18 cellular contexts compared by ENCODE assay signal in genomic region chr3:10311710-10312109, GRCh38. TPM values are rescaled to one million over a fixed set of nuclear protein-coding genes. Genes with fewer than 3 reads are reported as not detected.
A peak's percentile ranks its signal among the peaks of the same experiment; 100 is the strongest.
DNase-seq lines count a peak whose midpoint lies in the region; ATAC-seq and TF ChIP-seq lines count a peak whose summit lies in the region.
"Had no signal": no experiment of that assay in that cellular context is flagged by ENCODE, and none has a peak within 500 bp of the region (broad histone marks: within the 10 kb centered on the region; RNA-seq: fewer than 3 reads in every experiment).

No MANE protein-coding gene starts in this region.

- H2BK120ac ChIP-seq in mesenchymal stem cell (ENCODE audit: low read depth, low read length) = no peak overlapping the region

- H3K4me3 ChIP-seq in Panc1 (ENCODE audit: low read depth in 2 of 2, low read length in 2 of 2) (no peak overlapping the region), mesenchymal stem cell (ENCODE audit: insufficient read depth in 1 of 2, low read depth in 1 of 2, low read length in 2 of 2) (no peak overlapping the region)

- peaks cover 26% of the 10 kb centered on the region for H3K36me3 Mint-ChIP-seq in natural killer cell treated with Interleukin-12 subunit alpha and Interleukin-12 subunit beta and Interleukin-15 and Interleukin-18, amount 100 ng/mL, for 72 hours
- H3K36me3 Mint-ChIP-seq in natural killer cell = peaks cover 6% of the 10 kb centered on the region

- no peak overlapping the region for H2AK5ac ChIP-seq in mesenchymal stem cell (ENCODE audit: low read length, severe bottlenecking)

- no peak overlapping the region for H2BK5ac ChIP-seq in mesenchymal stem cell (ENCODE audit: low read depth, low read length, poor library complexity, severe bottlenecking)

- H3K9me3 Mint-ChIP-seq in natural killer cell treated with Interleukin-12 subunit alpha and Interleukin-12 subunit beta and Interleukin-15 and Interleukin-18, amount 100 ng/mL, for 72 hours = no peaks in the 10 kb centered on the region
- H3K9me3 Mint-ChIP-seq in natural killer cell = no peaks in the 10 kb centered on the region
- H3K9me3 Mint-ChIP-seq: CD4-positive, alpha-beta T cell; IgD-negative memory B cell had no signal

- POLR2A ChIA-PET in Panc1 (lab: Charles Lee) = no interaction called here

- in situ Hi-C loops in Panc1 (cut with HindIII; ENCODE audit: low pct_unique_long_range_greater_than_20kb, low sequenced_read_pairs) = no loop called here

- H3K18ac ChIP-seq in mesenchymal stem cell (ENCODE audit: low read depth in 1 of 2, low read length in 2 of 2) = no peak overlapping the region

- no peak overlapping the region for H2AFZ ChIP-seq in mesenchymal stem cell (ENCODE audit: low read depth, low read length)

- H3K27me3 Mint-ChIP-seq in natural killer cell treated with Interleukin-12 subunit alpha and Interleukin-12 subunit beta and Interleukin-15 and Interleukin-18, amount 100 ng/mL, for 72 hours = no peaks in the 10 kb centered on the region
- H3K27me3 Mint-ChIP-seq in natural killer cell (ENCODE audit: low read depth in 2 of 2) = no peaks in the 10 kb centered on the region
- H3K27me3 Mint-ChIP-seq: CD4-positive, alpha-beta T cell; IgD-negative memory B cell had no signal

- no peak overlapping the region for H3K23ac ChIP-seq in mesenchymal stem cell (ENCODE audit: low read length in 2 of 2)

- H3K4me3 Mint-ChIP-seq in natural killer cell treated with Interleukin-12 subunit alpha and Interleukin-12 subunit beta and Interleukin-15 and Interleukin-18, amount 100 ng/mL, for 72 hours = no peak overlapping the region
- no peak overlapping the region for H3K4me3 Mint-ChIP-seq in natural killer cell
- H3K4me3 Mint-ChIP-seq: CD4-positive, alpha-beta T cell had no signal

- H2BK15ac ChIP-seq in mesenchymal stem cell (ENCODE audit: low read depth, poor library complexity, severe bottlenecking) = no peak overlapping the region

- H3K27ac Mint-ChIP-seq in natural killer cell treated with Interleukin-12 subunit alpha and Interleukin-12 subunit beta and Interleukin-15 and Interleukin-18, amount 100 ng/mL, for 72 hours = no peak overlapping the region
- H3K27ac Mint-ChIP-seq in natural killer cell = peak overlapping the region in 1 of 2 donors; percentile 49
- H3K27ac Mint-ChIP-seq: CD4-positive, alpha-beta T cell had no signal

- H3K4ac ChIP-seq in mesenchymal stem cell (ENCODE audit: low read depth in 1 of 2, low read length in 2 of 2) = no peak overlapping the region

- no peak overlapping the region for H4K8ac ChIP-seq in mesenchymal stem cell (ENCODE audit: low read length)

- peak overlapping the region; percentile 11 for H4K91ac ChIP-seq in mesenchymal stem cell (ENCODE audit: low read length)

- H3K36me3 ChIP-seq in Panc1 (ENCODE audit: control insufficient read depth, insufficient read depth, low read length) = no peaks in the 10 kb centered on the region; the same call in none of the 2 replicates
- peaks cover 70 to 97% of the 10 kb centered on the region in 2 experiments for H3K36me3 ChIP-seq in mesenchymal stem cell (ENCODE audit: control insufficient read depth in 1 of 2, insufficient read depth in 2 of 2, low read depth in 1 of 2, low read length in 2 of 2)

- H3K79me1 ChIP-seq in mesenchymal stem cell (replicated peaks; ENCODE audit: low read length, poor library complexity, severe bottlenecking) = peaks cover 31% of the 10 kb centered on the region

- H3K4me1 ChIP-seq in Panc1 (ENCODE audit: control insufficient read depth, insufficient read depth, low read length) = no peaks in the 10 kb centered on the region
- H3K4me1 ChIP-seq in mesenchymal stem cell (ENCODE audit: control insufficient read depth, insufficient read depth, low read depth, low read length) = peaks cover 3% of the 10 kb centered on the region
- H3K4me1 ChIP-seq: BE2C had no signal

- H3K9me3 ChIP-seq in Panc1 (ENCODE audit: control insufficient read depth, insufficient read depth, low read depth, low read length) (no peaks in the 10 kb centered on the region), mesenchymal stem cell (ENCODE audit: control insufficient read depth, low read length) (no peaks in the 10 kb centered on the region)
- H3K9me3 ChIP-seq: BE2C had no signal

- TF ChIP-seq CTCF in natural killer cell (IDR thresholded peaks at IDR 0.05) (no peak), Panc1 (IDR thresholded peaks at IDR 0.05) (no peak)

- ATAC-seq in natural killer cell treated with Interleukin-12 subunit alpha and Interleukin-12 subunit beta and Interleukin-15 and Interleukin-18, amount 100 ng/mL, for 72 hours = peak in 1 of 2 donors; percentile 48
- ATAC-seq in natural killer cell (no peak), Panc1 (peak; percentile 47; the same call in 1 of the 2 replicates), GM21619 (IDR thresholded peaks at IDR 0.05; ENCODE audit: unreplicated experiment) (no peak)

- peaks cover 20 to 22% of the 10 kb centered on the region in 2 donors for H3K4me1 Mint-ChIP-seq in natural killer cell treated with Interleukin-12 subunit alpha and Interleukin-12 subunit beta and Interleukin-15 and Interleukin-18, amount 100 ng/mL, for 72 hours (ENCODE audit: low read depth in 2 of 2)
- H3K4me1 Mint-ChIP-seq in natural killer cell = peaks cover 0 to 7% of the 10 kb centered on the region in 2 donors

- no TSS peak for BruUV-seq in Panc1 (replicated peaks; lab: Mats Ljungman, UMichigan)

- 92% methylated on average over 12 of the region's 13 CpGs for WGBS in mesenchymal stem cell

- H3K9ac ChIP-seq in mesenchymal stem cell (ENCODE audit: low read length) = no peak overlapping the region

- no peak overlapping the region for H2BK12ac ChIP-seq in mesenchymal stem cell (ENCODE audit: low read length in 2 of 2)

- CTCF ChIA-PET in Panc1 (lab: Charles Lee) = no interaction called here

- no peak overlapping the region for H3K4me2 ChIP-seq in mesenchymal stem cell (ENCODE audit: low read length, poor library complexity, severe bottlenecking)

- no peak overlapping the region for H3K14ac ChIP-seq in mesenchymal stem cell (ENCODE audit: low read length in 2 of 2)

- intact Hi-C loops in natural killer cell (cut with micrococcal nuclease) = no loop called here
- intact Hi-C loops in Panc1 (cut with micrococcal nuclease; ENCODE audit: unreplicated experiment) = no loop called here

- no peaks in the 10 kb centered on the region for H3K27me3 ChIP-seq in Panc1 (ENCODE audit: control insufficient read depth, insufficient read depth, low read length)
- no peaks in the 10 kb centered on the region for H3K27me3 ChIP-seq in mesenchymal stem cell (ENCODE audit: control insufficient read depth in 1 of 2, insufficient read depth in 1 of 2, low read length in 2 of 2)
- H3K27me3 ChIP-seq: BE2C had no signal

- H3K27ac ChIP-seq in Panc1 (ENCODE audit: low read length) (no peak overlapping the region), mesenchymal stem cell (ENCODE audit: low read length, poor library complexity, severe bottlenecking) (no peak overlapping the region)

- DNase-seq in natural killer cell treated with Interleukin-12 subunit alpha and Interleukin-12 subunit beta and Interleukin-15 and Interleukin-18, amount 100 ng/mL, for 72 hours (ENCODE audit: low spot score) = peak; percentile 42
- DNase-seq in natural killer cell (no peak), Panc1 (ENCODE audit: low read depth, low spot score) (no peak), mesenchymal stem cell (no peak), NCI-H1436 treated with DMSO at 0.1 percent for 48 hours (lab: John Stamatoyannopoulos, UW) (no peak), cerebellar cortex (ENCODE audit: low spot score) (no peak)
- DNase-seq: BE2C; CD4-positive, alpha-beta T cell; H7; NCI-H1105 treated with DMSO at 0.1 percent for 48 hours; NCI-H187; NCI-H345; NCI-H69; SHP77 treated with DMSO at 0.1 percent for 48 hours had no signal

RNA-seq across cellular contexts. Expression of gene SEC13, which starts 9.2 kb away (rescaled TPM):
- total RNA-seq in natural killer cell treated with Interleukin-12 subunit alpha and Interleukin-12 subunit beta and Interleukin-15 and Interleukin-18, amount 100 ng/mL, for 72 hours = 100 to 1,000 TPM; 125 to 148 TPM
- total RNA-seq in natural killer cell (100 to 1,000 TPM in 1 of 3 donors, 10 to 100 TPM in 2; 88.6 to 105 (median 99.3) TPM), Panc1 (2021; ENCODE audit: unreplicated experiment) (81.4 TPM)
- polyA plus RNA-seq in Panc1 (2012; ENCODE audit: insufficient read length) = 113 TPM
- polyA plus RNA-seq in mesenchymal stem cell (2013, experiment 1 of 2) = 246 TPM
- polyA plus RNA-seq in mesenchymal stem cell (2013, experiment 2 of 2) = 245 TPM

RNA-seq across cellular contexts. Expression of gene GHRL, which starts 19.0 kb away (rescaled TPM):
- total RNA-seq in natural killer cell treated with Interleukin-12 subunit alpha and Interleukin-12 subunit beta and Interleukin-15 and Interleukin-18, amount 100 ng/mL, for 72 hours = under 1 TPM; 0.69 to 0.78 TPM
- total RNA-seq in natural killer cell (1 to 10 TPM; 1.4 to 2.6 (median 1.5) TPM), Panc1 (2021; ENCODE audit: unreplicated experiment) (not detected)
- polyA plus RNA-seq in Panc1 (2012; ENCODE audit: insufficient read length) = 0.69 TPM
- not detected for polyA plus RNA-seq in mesenchymal stem cell (2013, experiment 1 of 2)
- polyA plus RNA-seq in mesenchymal stem cell (2013, experiment 2 of 2) = not detected
- total RNA-seq: H7, HT-29, LHCN-M2 had no signal
